ENCODE assay signal across 8 cellular contexts in the genomic region with DNA sequence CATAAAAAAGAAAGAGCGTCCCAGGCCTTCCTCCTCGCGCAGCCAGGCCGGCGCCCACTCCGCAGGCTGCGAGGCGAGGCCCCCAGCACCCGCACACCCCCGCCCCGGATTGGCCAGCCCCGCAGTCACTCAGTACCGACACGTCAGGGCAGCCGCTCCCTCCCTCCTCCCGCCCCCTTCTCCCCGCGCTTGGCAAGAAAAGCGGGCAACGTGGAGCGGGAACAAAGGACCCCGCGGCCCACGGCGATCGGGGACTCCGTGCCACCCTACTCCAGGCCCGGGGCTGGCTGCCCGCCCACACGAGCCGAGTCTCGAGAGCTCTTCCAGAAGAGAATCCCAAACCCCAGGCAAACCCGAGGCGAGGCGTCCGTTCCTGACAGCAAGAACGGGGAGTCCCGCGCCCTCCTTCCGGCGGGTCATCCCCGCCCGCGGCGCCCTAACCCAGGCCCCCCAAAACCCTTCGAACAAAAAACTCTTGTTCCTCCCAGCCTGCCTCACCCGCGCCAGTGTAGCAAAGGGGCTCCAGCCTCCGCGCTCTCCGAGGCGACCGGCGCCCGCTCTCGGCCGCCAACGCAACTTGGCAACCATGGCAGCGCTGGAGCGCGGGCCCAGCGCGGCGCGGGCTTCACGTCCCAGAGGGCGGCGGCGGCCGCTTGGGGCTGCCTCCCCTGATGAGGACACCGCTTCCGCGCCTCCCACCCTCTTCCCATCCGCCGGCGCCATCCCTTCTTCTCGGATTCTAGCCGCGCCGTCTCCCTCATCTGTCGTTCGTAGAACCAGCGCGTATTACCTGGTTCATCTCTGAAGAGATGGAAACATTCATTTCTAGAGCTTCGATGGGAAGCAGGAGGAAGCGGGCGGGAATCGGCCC. TPM values are rescaled to one million over a fixed set of nuclear protein-coding genes. Genes with fewer than 3 reads are reported as not detected.
A peak's percentile ranks its signal among the peaks of the same experiment; 100 is the strongest.
DNase-seq lines count a peak whose midpoint lies in the region; ATAC-seq, FAIRE-seq and TF ChIP-seq lines count a peak whose summit lies in the region.

No MANE protein-coding gene starts in this region.

- 0% methylated on average over 78 to 88 of the region's 88 CpGs for WGBS in small intestine, 3 donors

- ATAC-seq in GM18508 (IDR thresholded peaks at IDR 0.05; ENCODE audit: insufficient read depth, unreplicated experiment) (peak; percentile 25), HG03025 (IDR thresholded peaks at IDR 0.05; ENCODE audit: low FRiP score, unreplicated experiment) (peak; percentile 48)

- peak; percentile 53 for DNase-seq in 8988T
- peak; percentile 73 for DNase-seq in NCI-H2107 (lab: John Stamatoyannopoulos, UW)
- peak; percentile 79 to 93 for DNase-seq in T47D (ENCODE audit: low read depth in 1 of 2, low spot score in 1 of 2)
- DNase-seq in iPS-NIHi7 (ENCODE audit: extremely low spot score), result peak; percentile 80
- DNase-seq in small intestine, result peak; percentile 85

- no peaks in the 10 kb centered on the region for H3K36me3 ChIP-seq in small intestine (ENCODE audit: control insufficient read depth in 2 of 2, insufficient read depth in 2 of 2, low read length in 2 of 2)

- in situ Hi-C loops in T47D (cut with HindIII; ENCODE audit: low pct_unique_long_range_greater_than_20kb, low sequenced_read_pairs), result no loop called here

- TF ChIP-seq CTCF in VCaP (conservative IDR thresholded peaks at IDR 0.05), result no peak

- H3K27me3 ChIP-seq in small intestine (ENCODE audit: control insufficient read depth in 2 of 2, insufficient read depth in 2 of 2, low read length in 2 of 2), result no peaks in the 10 kb centered on the region

- peaks cover 4 to 14% of the 10 kb centered on the region in 2 donors for H3K4me1 ChIP-seq in small intestine (ENCODE audit: control insufficient read depth in 2 of 2, insufficient read depth in 1 of 2, low read depth in 1 of 2, low read length in 1 of 2)

- H3K4me3 ChIP-seq in small intestine (ENCODE audit: low read depth in 1 of 2, low read length in 2 of 2), result peak overlapping the region; percentile 82 to 98

- H3K27ac ChIP-seq in VCaP (peak overlapping the region; percentile 92), small intestine (ENCODE audit: low read depth in 1 of 2, low read length in 1 of 2) (peak overlapping the region; percentile 98 to 99)

- FAIRE-seq in small intestine (lab: Jason Lieb, UNC), result no peak

- no peaks in the 10 kb centered on the region for H3K9me3 ChIP-seq in small intestine (ENCODE audit: control insufficient read depth, low read depth)

RNA-seq across cellular contexts. Expression of a gene that starts 0.6 kb away (rescaled TPM):
- polyA plus RNA-seq in small intestine, result 10 to 100 TPM; 39.2 to 65.3 (median 47.6) TPM

Comparison
In these comparisons a context has a peak if more than half of its experiments do, and no peak if none do; other contexts are left out.
1. Peak in every context shown above with its lines: DNase-seq, ATAC-seq, H3K4me3 ChIP-seq and H3K27ac ChIP-seq.